31 cellular contexts compared by ENCODE assay signal in the genomic region with DNA sequence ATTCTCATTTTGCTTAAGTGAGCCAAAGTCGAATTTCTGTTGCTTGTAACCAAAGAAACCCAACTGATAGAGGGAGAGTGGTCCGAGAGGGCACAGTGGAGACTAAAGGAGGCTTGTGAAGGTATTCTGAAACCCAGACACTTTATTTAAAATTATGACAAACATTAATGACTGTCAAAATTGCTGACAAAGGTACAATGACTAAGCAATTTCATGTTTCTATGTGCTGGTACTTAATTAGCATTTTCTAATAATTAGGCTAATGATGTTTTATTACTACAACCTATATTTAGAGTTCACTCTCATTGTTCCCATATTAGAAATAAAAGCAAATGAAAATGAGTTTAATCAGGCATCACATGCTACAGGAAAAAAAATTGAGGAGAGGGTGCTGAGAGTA.
"Had no signal": no experiment of that assay in that cellular context is flagged by ENCODE, and none has a peak within 500 bp of the region (broad histone marks: within the 10 kb centered on the region; RNA-seq: fewer than 3 reads in every experiment).

No MANE protein-coding gene starts in this region.

- DNase-seq: activated CD4-positive, alpha-beta memory T cell treated with anti-CD3 and anti-CD28 coated beads for 36 hours; activated CD4-positive, alpha-beta T cell treated with anti-CD3 and anti-CD28 coated beads for 36 hours; activated CD4-positive, alpha-beta T cell treated with anti-CD3 and anti-CD28 coated beads, Interleukin-2, amount 10 ng/mL, durations not matched to agents 24 days and 14 days; activated CD4-positive, CD25-positive, alpha-beta regulatory T cell; activated CD4-positive, CD25-positive, alpha-beta regulatory T cell treated with anti-CD3 and anti-CD28 coated beads, Interleukin-2, amount 50 U/mL, for 72 hours; activated CD8-positive, alpha-beta memory T cell treated with anti-CD3 and anti-CD28 coated beads for 24 hours; activated effector memory CD4-positive, alpha-beta T cell treated with anti-CD3 and anti-CD28 coated beads, Interleukin-2, amount 50 U/mL, for 16 hours; activated naive CD4-positive, alpha-beta T cell treated with anti-CD3 and anti-CD28 coated beads for 36 hours; activated naive CD8-positive, alpha-beta T cell treated with anti-CD3 and anti-CD28 coated beads for 36 hours; activated naive CD8-positive, alpha-beta T cell treated with anti-CD3 and anti-CD28 coated beads, Interleukin-2, amount 50 U/mL, for 24 hours; activated T-cell treated with anti-CD3 and anti-CD28 coated beads, Interleukin-2, amount 50 U/mL, for 48 hours; adrenal gland; amygdala; aorta; body of pancreas; caudate nucleus; cortex of kidney; dermis blood vessel endothelial cell; effector CD4-positive, alpha-beta T cell; effector memory CD8-positive, alpha-beta T cell; foreskin keratinocyte; gastrocnemius medialis; glutamatergic neuron; heart left ventricle; T1000; WERI-Rb-1 had no signal

- H3K9me3 Mint-ChIP-seq: activated CD4-positive, alpha-beta memory T cell treated with anti-CD3 and anti-CD28 coated beads for 36 hours; activated naive CD4-positive, alpha-beta T cell treated with anti-CD3 and anti-CD28 coated beads for 36 hours; activated naive CD4-positive, alpha-beta T cell treated with anti-CD3 and anti-CD28 coated beads, Interleukin-2, amount 50 U/mL, for 24 hours; activated naive CD8-positive, alpha-beta T cell treated with anti-CD3 and anti-CD28 coated beads for 36 hours; activated naive CD8-positive, alpha-beta T cell treated with anti-CD3 and anti-CD28 coated beads, Interleukin-2, amount 50 U/mL, for 24 hours; activated T-helper 1 cell treated with anti-CD3 and anti-CD28 coated beads, Interleukin-12 subunit alpha, Interleukin-12 subunit beta, Interleukin-2, Interleukin-4 antibody, amounts not matched to agents 30 ng/mL and 10 ng/mL and 1 ng/mL, durations not matched to agents 14 hours and 24 hours and 36 hours; activated T-helper 2 cell treated with anti-CD3 and anti-CD28 coated beads, Interferon-gamma antibody, Interleukin-2, Interleukin-4, amounts not matched to agents 10 μg/mL and 5 μg/mL and 100 μg/mL, durations not matched to agents 14 hours and 24 hours and 36 hours; effector memory CD8-positive, alpha-beta T cell had no signal

- H3K27ac Mint-ChIP-seq: activated CD4-positive, alpha-beta memory T cell treated with anti-CD3 and anti-CD28 coated beads for 36 hours; activated CD4-positive, alpha-beta T cell treated with anti-CD3 and anti-CD28 coated beads for 36 hours; activated CD4-positive, alpha-beta T cell treated with anti-CD3 and anti-CD28 coated beads, Interleukin-2, amount 10 ng/mL, durations not matched to agents 24 days and 14 days; activated naive CD4-positive, alpha-beta T cell treated with anti-CD3 and anti-CD28 coated beads for 36 hours; activated naive CD4-positive, alpha-beta T cell treated with anti-CD3 and anti-CD28 coated beads, Interleukin-2, amount 50 U/mL, for 24 hours; activated naive CD8-positive, alpha-beta T cell treated with anti-CD3 and anti-CD28 coated beads for 36 hours; activated naive CD8-positive, alpha-beta T cell treated with anti-CD3 and anti-CD28 coated beads, Interleukin-2, amount 50 U/mL, for 24 hours; activated T-helper 1 cell treated with anti-CD3 and anti-CD28 coated beads, Interleukin-12 subunit alpha, Interleukin-12 subunit beta, Interleukin-2, Interleukin-4 antibody, amounts not matched to agents 30 ng/mL and 10 ng/mL and 1 ng/mL, durations not matched to agents 14 hours and 24 hours and 36 hours; activated T-helper 2 cell treated with anti-CD3 and anti-CD28 coated beads, Interferon-gamma antibody, Interleukin-2, Interleukin-4, amounts not matched to agents 10 μg/mL and 5 μg/mL and 100 μg/mL, durations not matched to agents 14 hours and 24 hours and 36 hours; effector memory CD8-positive, alpha-beta T cell had no signal

- H3K4me3 ChIP-seq: adrenal gland, body of pancreas, esophagus muscularis mucosa, gastrocnemius medialis, heart left ventricle had no signal

- H3K27me3 Mint-ChIP-seq: activated CD4-positive, alpha-beta memory T cell treated with anti-CD3 and anti-CD28 coated beads for 36 hours; activated CD4-positive, alpha-beta T cell treated with anti-CD3 and anti-CD28 coated beads for 36 hours; activated CD4-positive, alpha-beta T cell treated with anti-CD3 and anti-CD28 coated beads, Interleukin-2, amount 10 ng/mL, durations not matched to agents 24 days and 14 days; activated naive CD4-positive, alpha-beta T cell treated with anti-CD3 and anti-CD28 coated beads, Interleukin-2, amount 50 U/mL, for 24 hours; activated naive CD8-positive, alpha-beta T cell treated with anti-CD3 and anti-CD28 coated beads for 36 hours; activated naive CD8-positive, alpha-beta T cell treated with anti-CD3 and anti-CD28 coated beads, Interleukin-2, amount 50 U/mL, for 24 hours; effector memory CD8-positive, alpha-beta T cell had no signal

- H3K9me3 ChIP-seq: adrenal gland, body of pancreas, esophagus muscularis mucosa, gastrocnemius medialis, heart left ventricle had no signal

- H3K27me3 ChIP-seq: adrenal gland, body of pancreas, esophagus muscularis mucosa, foreskin keratinocyte, gastrocnemius medialis, heart left ventricle had no signal

- FAIRE-seq: colon had no signal

- H3K4me3 Mint-ChIP-seq: activated CD4-positive, alpha-beta memory T cell treated with anti-CD3 and anti-CD28 coated beads for 36 hours; activated CD4-positive, alpha-beta T cell treated with anti-CD3 and anti-CD28 coated beads for 36 hours; activated CD4-positive, alpha-beta T cell treated with anti-CD3 and anti-CD28 coated beads, Interleukin-2, amount 10 ng/mL, durations not matched to agents 24 days and 14 days; activated naive CD4-positive, alpha-beta T cell treated with anti-CD3 and anti-CD28 coated beads for 36 hours; activated naive CD4-positive, alpha-beta T cell treated with anti-CD3 and anti-CD28 coated beads, Interleukin-2, amount 50 U/mL, for 24 hours; activated naive CD8-positive, alpha-beta T cell treated with anti-CD3 and anti-CD28 coated beads for 36 hours; activated naive CD8-positive, alpha-beta T cell treated with anti-CD3 and anti-CD28 coated beads, Interleukin-2, amount 50 U/mL, for 24 hours; activated T-helper 1 cell treated with anti-CD3 and anti-CD28 coated beads, Interleukin-12 subunit alpha, Interleukin-12 subunit beta, Interleukin-2, Interleukin-4 antibody, amounts not matched to agents 30 ng/mL and 10 ng/mL and 1 ng/mL, durations not matched to agents 14 hours and 24 hours and 36 hours; effector memory CD8-positive, alpha-beta T cell had no signal

- H3K4me1 Mint-ChIP-seq: activated naive CD4-positive, alpha-beta T cell treated with anti-CD3 and anti-CD28 coated beads, Interleukin-2, amount 50 U/mL, for 24 hours had no signal

- ATAC-seq: activated CD4-positive, alpha-beta T cell treated with anti-CD3 and anti-CD28 coated beads for 36 hours; activated naive CD8-positive, alpha-beta T cell treated with anti-CD3 and anti-CD28 coated beads, Interleukin-2, amount 50 U/mL, for 24 hours; body of pancreas; effector memory CD8-positive, alpha-beta T cell; foreskin keratinocyte; gastrocnemius medialis; heart left ventricle had no signal

- H3K27ac ChIP-seq: adrenal gland, body of pancreas, esophagus muscularis mucosa, foreskin keratinocyte, gastrocnemius medialis, heart left ventricle, WERI-Rb-1 had no signal

- H3K36me3 ChIP-seq: adrenal gland, WERI-Rb-1 had no signal

- H3K4me1 ChIP-seq: adrenal gland, body of pancreas, esophagus muscularis mucosa, foreskin keratinocyte, gastrocnemius medialis, heart left ventricle had no signal
